ENCODE assay signal across 18 cellular contexts in the genomic region with DNA sequence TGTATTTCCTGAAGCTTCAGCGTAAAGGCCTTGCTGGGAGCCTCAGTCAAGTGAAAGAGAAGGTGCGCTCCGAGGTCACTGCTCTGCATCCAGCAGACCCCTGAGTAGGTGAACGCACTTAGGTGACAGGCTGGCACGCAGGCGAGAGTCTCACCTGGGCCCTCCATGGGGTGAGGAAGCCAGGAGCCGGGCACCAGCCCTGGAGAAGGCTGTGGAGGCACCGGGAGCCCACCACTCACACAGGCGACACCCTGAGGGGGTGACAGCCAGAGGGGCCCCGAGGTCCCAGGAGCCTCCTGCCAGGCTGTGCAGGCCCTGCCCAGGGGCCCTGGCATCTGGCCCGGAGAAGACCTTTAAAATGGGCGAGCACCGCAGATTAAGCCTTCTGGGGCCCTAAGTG.
"Had no signal": no experiment of that assay in that cellular context is flagged by ENCODE, and none has a peak within 500 bp of the region (broad histone marks: within the 10 kb centered on the region; RNA-seq: fewer than 3 reads in every experiment).

No MANE protein-coding gene starts in this region.

- H3K4me1 ChIP-seq: esophagus muscularis mucosa, foreskin keratinocyte, gastroesophageal sphincter, left lung, lower lobe of right lung had no signal

- ATAC-seq: foreskin keratinocyte; gastroesophageal sphincter; heart left ventricle; left cardiac atrium; left lung; left ventricle myocardium superior; lower lobe of right lung; mucosa of descending colon; naive thymus-derived CD8-positive, alpha-beta T cell had no signal

- H3K36me3 ChIP-seq: gastroesophageal sphincter, heart left ventricle had no signal

- DNase-seq: dermis blood vessel endothelial cell; dorsolateral prefrontal cortex; effector CD4-positive, alpha-beta T cell; effector memory CD4-positive, alpha-beta T cell; foreskin keratinocyte; heart left ventricle; hippocampal formation; left cardiac atrium; left lung; left ventricle myocardium superior; lower lobe of right lung; mesenchymal stem cell; mucosa of descending colon; naive B cell; naive thymus-derived CD8-positive, alpha-beta T cell had no signal

- H3K4me3 ChIP-seq: coronary artery, dorsolateral prefrontal cortex, esophagus muscularis mucosa, gastroesophageal sphincter, heart left ventricle, left lung, lower lobe of right lung, mucosa of descending colon had no signal

- H3K27ac ChIP-seq: coronary artery, dorsolateral prefrontal cortex, esophagus muscularis mucosa, foreskin keratinocyte, gastroesophageal sphincter, heart left ventricle, left lung, lower lobe of right lung had no signal

- H3K9me3 ChIP-seq: esophagus muscularis mucosa, gastroesophageal sphincter, left lung, lower lobe of right lung, mucosa of descending colon had no signal

- H3K27me3 ChIP-seq: dorsolateral prefrontal cortex, foreskin keratinocyte, heart left ventricle, left lung had no signal
